In genomic region chr16:1311212-1311737, GRCh38 we compare ENCODE assay signal across 9 cellular contexts. TPM values are rescaled to one million over a fixed set of nuclear protein-coding genes. Genes with fewer than 3 reads are reported as not detected.
A peak's percentile ranks its signal among the peaks of the same experiment; 100 is the strongest.
DNase-seq lines count a peak whose midpoint lies in the region; ATAC-seq and TF ChIP-seq lines count a peak whose summit lies in the region.
"Had no signal": no experiment of that assay in that cellular context is flagged by ENCODE, and none has a peak within 500 bp of the region (broad histone marks: within the 10 kb centered on the region; RNA-seq: fewer than 3 reads in every experiment).

No MANE protein-coding gene starts in this region.

- no peak for DNase-seq in activated CD4-positive, alpha-beta T cell treated with anti-CD3 and anti-CD28 coated beads, Interleukin-2, amount 10 ng/mL, durations not matched to agents 7 days and 5 days
- DNase-seq in activated CD4-positive, alpha-beta T cell treated with anti-CD3 and anti-CD28 coated beads, Interleukin-2, amount 50 U/mL, for 4 hours = no peak
- peak in 1 of 7 donors; percentile 34 for DNase-seq in adrenal gland
- no peak for DNase-seq in left lung
- DNase-seq in COR-L47 (lab: John Stamatoyannopoulos, UW) = no peak

- CTCF ChIA-PET in activated CD4-positive, alpha-beta T cell treated with anti-CD3 and anti-CD28 coated beads, Interleukin-2, amount 10 ng/mL, durations not matched to agents 7 days and 5 days (lab: Charles Lee) = interaction anchor here (0.6 kb wide), 1 partner anchor 716 kb away, joined by 4 read pairs; no protein-coding TSS in a partner anchor

- intact Hi-C loops in adrenal gland (cut with DNase I) = loop anchor here (5.0 to 10.0 kb wide), 3 partner anchors 41 to 104 kb away; partner anchors contain the start of genes GNPTG (in 1 of the 2), TSR3 (in 1 of the 2) and UNKL (in 1 of the 2)
- intact Hi-C loops in left lung (cut with DNase I) = no loop called here

- H3K36me3 ChIP-seq in adrenal gland (replicated peaks in 1 of 2) (peaks cover 0 to 34% of the 10 kb centered on the region in 2 donors), left lung (peaks cover 0 to 43% of the 10 kb centered on the region in 2 donors), thymus (ENCODE audit: control insufficient read depth, insufficient read depth) (peaks cover 44% of the 10 kb centered on the region)

- H3K9me3 Mint-ChIP-seq in activated CD4-positive, alpha-beta T cell treated with anti-CD3 and anti-CD28 coated beads, Interleukin-2, amount 10 ng/mL, durations not matched to agents 7 days and 5 days = no peaks in the 10 kb centered on the region

- H3K36me3 Mint-ChIP-seq in activated CD4-positive, alpha-beta T cell treated with anti-CD3 and anti-CD28 coated beads, Interleukin-2, amount 10 ng/mL, durations not matched to agents 7 days and 5 days (ENCODE audit: low read depth) = peaks cover 22% of the 10 kb centered on the region

- peak overlapping the region; percentile 92 for H3K4me3 Mint-ChIP-seq in activated CD4-positive, alpha-beta T cell treated with anti-CD3 and anti-CD28 coated beads, Interleukin-2, amount 10 ng/mL, durations not matched to agents 7 days and 5 days

- no peak for TF ChIP-seq POLR2A in adrenal gland (IDR thresholded peaks at IDR 0.05)

- peaks cover 28 to 32% of the 10 kb centered on the region in 2 donors for H3K4me1 ChIP-seq in adrenal gland (replicated peaks in 1 of 2)
- H3K4me1 ChIP-seq in left lung = peaks cover 24 to 37% of the 10 kb centered on the region in 2 donors
- H3K4me1 ChIP-seq in thymus (ENCODE audit: control insufficient read depth, insufficient read depth, low read length) = peaks cover 16% of the 10 kb centered on the region

- peak overlapping the region; percentile 43 to 100 (median 93) for H3K27ac ChIP-seq in adrenal gland
- H3K27ac ChIP-seq in left lung = peak overlapping the region in 1 of 2 donors; percentile 72
- H3K27ac ChIP-seq in thymus (ENCODE audit: low read depth) = peak overlapping the region; percentile 31

- H3K27me3 Mint-ChIP-seq in activated CD4-positive, alpha-beta T cell treated with anti-CD3 and anti-CD28 coated beads, Interleukin-2, amount 10 ng/mL, durations not matched to agents 7 days and 5 days = no peaks in the 10 kb centered on the region

- peaks cover 30% of the 10 kb centered on the region for H3K4me1 Mint-ChIP-seq in activated CD4-positive, alpha-beta T cell treated with anti-CD3 and anti-CD28 coated beads, Interleukin-2, amount 10 ng/mL, durations not matched to agents 7 days and 5 days

- H3K4me3 ChIP-seq in adrenal gland = peak overlapping the region in 2 of 4 donors; percentile 67 to 92
- H3K4me3 ChIP-seq in left lung = peak overlapping the region; percentile 72 to 81
- peak overlapping the region; percentile 93 for H3K4me3 ChIP-seq in thymus (ENCODE audit: low read length)

- H3K9me3 ChIP-seq in adrenal gland (replicated peaks in 1 of 3) (no peaks in the 10 kb centered on the region), left lung (no peaks in the 10 kb centered on the region), thymus (ENCODE audit: control insufficient read depth) (no peaks in the 10 kb centered on the region)

- 5 to 17% (median 12%) methylated on average over 5 to 13 of the region's 13 CpGs for WGBS in adrenal gland, 4 donors
- WGBS in thymus = 35% methylated on average over 13 of the region's 13 CpGs

- POLR2A ChIA-PET in activated CD4-positive, alpha-beta T cell treated with anti-CD3 and anti-CD28 coated beads, Interleukin-2, amount 10 ng/mL, durations not matched to agents 7 days and 5 days (lab: Charles Lee) = no interaction called here

- no peaks in the 10 kb centered on the region for H3K27me3 ChIP-seq in adrenal gland
- H3K27me3 ChIP-seq in left lung = no peaks in the 10 kb centered on the region
- no peaks in the 10 kb centered on the region for H3K27me3 ChIP-seq in thymus (ENCODE audit: control insufficient read depth, insufficient read depth)

- no peak for ATAC-seq in left lung
- no peak for ATAC-seq in GM21529 (IDR thresholded peaks at IDR 0.05; ENCODE audit: unreplicated experiment)
- no peak for ATAC-seq in HG03354 (IDR thresholded peaks at IDR 0.05; ENCODE audit: poor library complexity, severe bottlenecking, unreplicated experiment)

- TF ChIP-seq CTCF in adrenal gland (IDR thresholded peaks at IDR 0.05) = no peak
- TF ChIP-seq CTCF in left lung (IDR thresholded peaks at IDR 0.05) = no peak

- H3K27ac Mint-ChIP-seq in activated CD4-positive, alpha-beta T cell treated with anti-CD3 and anti-CD28 coated beads, Interleukin-2, amount 10 ng/mL, durations not matched to agents 7 days and 5 days = peak overlapping the region; percentile 94

RNA-seq across cellular contexts. Expression of gene UBE2I, which starts 1.8 kb away (rescaled TPM):
- 100 to 1,000 TPM; 204 to 222 TPM for total RNA-seq in activated CD4-positive, alpha-beta T cell treated with anti-CD3 and anti-CD28 coated beads, Interleukin-2, amount 10 ng/mL, durations not matched to agents 7 days and 5 days
- total RNA-seq in adrenal gland (100 to 1,000 TPM in 4 of 8 donors, 10 to 100 TPM in 4; 54.6 to 142 (median 105) TPM), left lung (100 to 1,000 TPM in 1 of 2 donors, 10 to 100 TPM in 1; 89.0 to 111 TPM)
- polyA plus RNA-seq in adrenal gland (100 to 1,000 TPM in 1 of 3 donors, 10 to 100 TPM in 2; 61.9 to 203 (median 70.1) TPM), thymus (105 TPM)

RNA-seq across cellular contexts. Expression of gene BAIAP3, which starts 22.2 kb away (rescaled TPM):
- 1 to 10 TPM in 1 of 2 experiments, under 1 TPM in 1; 0.83 to 1.6 TPM for total RNA-seq in activated CD4-positive, alpha-beta T cell treated with anti-CD3 and anti-CD28 coated beads, Interleukin-2, amount 10 ng/mL, durations not matched to agents 7 days and 5 days
- total RNA-seq in adrenal gland (10 to 100 TPM in 4 of 8 donors, 1 to 10 TPM in 3, under 1 TPM in 1; 0.79 to 25.4 (median 14.9) TPM), left lung (1 to 10 TPM; 2.6 to 6.0 TPM)
- polyA plus RNA-seq in adrenal gland (100 to 1,000 TPM in 1 of 3 donors, 10 to 100 TPM in 2; 11.9 to 129 (median 20.7) TPM), thymus (5.4 TPM)

RNA-seq across cellular contexts. Expression of gene TSR3, which starts 40.4 kb away (rescaled TPM):
- 10 to 100 TPM; 33.8 to 43.7 TPM for total RNA-seq in activated CD4-positive, alpha-beta T cell treated with anti-CD3 and anti-CD28 coated beads, Interleukin-2, amount 10 ng/mL, durations not matched to agents 7 days and 5 days
- 100 to 1,000 TPM in 3 of 8 donors, 10 to 100 TPM in 5; 49.8 to 258 (median 76.1) TPM for total RNA-seq in adrenal gland
- polyA plus RNA-seq in adrenal gland = 10 to 100 TPM; 13.7 to 42.8 (median 39.2) TPM
- total RNA-seq in left lung = 10 to 100 TPM; 46.3 to 57.0 TPM
- polyA plus RNA-seq in thymus = 46.8 TPM

RNA-seq across cellular contexts. Expression of gene GNPTG, which starts 40.5 kb away (rescaled TPM):
- 10 to 100 TPM; 34.3 to 36.9 TPM for total RNA-seq in activated CD4-positive, alpha-beta T cell treated with anti-CD3 and anti-CD28 coated beads, Interleukin-2, amount 10 ng/mL, durations not matched to agents 7 days and 5 days
- total RNA-seq in adrenal gland (100 to 1,000 TPM; 213 to 332 (median 284) TPM), left lung (10 to 100 TPM; 74.2 to 97.4 TPM)
- polyA plus RNA-seq in adrenal gland (100 to 1,000 TPM in 2 of 3 donors, 10 to 100 TPM in 1; 95.9 to 659 (median 362) TPM), thymus (61.3 TPM)

RNA-seq across cellular contexts. Expression of gene TPSD1, which starts 55.4 kb away (rescaled TPM):
- total RNA-seq in activated CD4-positive, alpha-beta T cell treated with anti-CD3 and anti-CD28 coated beads, Interleukin-2, amount 10 ng/mL, durations not matched to agents 7 days and 5 days = not detected
- total RNA-seq in adrenal gland = not detected
- under 1 TPM in 1 of 3 donors, not detected in 2; 0.24 TPM for polyA plus RNA-seq in adrenal gland
- under 1 TPM in 1 of 2 donors, not detected in 1; 0.37 TPM for total RNA-seq in left lung
- polyA plus RNA-seq in thymus = 1.1 TPM
- total RNA-seq: activated CD8-positive, alpha-beta memory T cell treated with anti-CD3 and anti-CD28 coated beads for 36 hours had no signal

Comparison
In these comparisons a context has a peak if more than half of its experiments do, and no peak if none do; other contexts are left out.
1. intact Hi-C loops: an anchor here in adrenal gland (5.0 to 10.0 kb wide); none called in left lung.